7 cellular contexts compared by ENCODE assay signal in the genomic region with DNA sequence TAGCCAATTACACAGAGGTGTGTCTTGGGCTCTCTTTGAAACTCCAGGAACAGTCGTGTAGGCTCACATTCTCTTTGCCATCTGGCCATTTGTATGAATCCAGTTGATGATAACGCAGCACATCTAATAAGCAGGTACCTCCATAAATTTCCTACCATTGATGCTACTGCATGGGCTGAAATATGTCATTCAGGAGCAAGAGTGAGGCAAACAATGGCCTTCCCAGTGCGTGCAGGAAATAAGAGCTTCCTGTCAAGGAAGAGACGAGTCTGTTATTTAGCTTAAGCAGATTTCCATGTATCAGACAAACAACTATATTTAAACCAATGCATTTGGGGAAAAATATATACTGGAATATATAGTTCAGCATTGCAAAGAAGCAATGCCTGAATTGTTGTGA.
"Had no signal": no experiment of that assay in that cellular context is flagged by ENCODE, and none has a peak within 500 bp of the region (broad histone marks: within the 10 kb centered on the region; RNA-seq: fewer than 3 reads in every experiment).

No MANE protein-coding gene starts in this region.

- H3K27ac ChIP-seq: GM23248 had no signal

- H3K9me3 Mint-ChIP-seq: HFFc6 had no signal

- H3K36me3 ChIP-seq: HAP-1 had no signal

- H3K9me3 ChIP-seq: HAP-1 had no signal

- H3K4me3 Mint-ChIP-seq: HFFc6 had no signal

- H3K4me3 ChIP-seq: GM23248, HAP-1 had no signal

- ATAC-seq: HCT116 had no signal

- H3K27ac Mint-ChIP-seq: HFFc6 had no signal

- H3K4me1 ChIP-seq: HAP-1 had no signal

- DNase-seq: GOT3, H7, HFFc6, IMR-90 had no signal
